ENCODE assay signal across 23 cellular contexts in genomic region chr9:123451011-123451410, GRCh38.
DNase-seq lines count a peak whose midpoint lies in the region; ATAC-seq, FAIRE-seq and TF ChIP-seq lines count a peak whose summit lies in the region.
"Had no signal": no experiment of that assay in that cellular context is flagged by ENCODE, and none has a peak within 500 bp of the region (broad histone marks: within the 10 kb centered on the region; RNA-seq: fewer than 3 reads in every experiment).

No MANE protein-coding gene starts in this region.

- H3K9me3 ChIP-seq in right lobe of liver (no peaks in the 10 kb centered on the region), HepG2 (ENCODE audit: low read length) (no peaks in the 10 kb centered on the region)
- H3K9me3 ChIP-seq: BLaER1, Caco-2, SJCRH30 had no signal

- no peak overlapping the region for H3K4me2 ChIP-seq in HepG2 (ENCODE audit: low read depth, low read length)
- H3K4me2 ChIP-seq: BLaER1 had no signal

- DNase-seq in right lobe of liver (peak in 1 of 3 donors; percentile 58), HepG2 (ENCODE audit: low spot score) (no peak), coronary artery (ENCODE audit: low spot score) (peak; percentile 40), putamen (ENCODE audit: low spot score) (peak; percentile 18), WTC11 (ENCODE audit: low spot score) (no peak), NCI-H1048 (lab: John Stamatoyannopoulos, UW) (no peak)
- DNase-seq in activated CD4-positive, CD25-positive, alpha-beta regulatory T cell treated with anti-CD3 and anti-CD28 coated beads, Interleukin-2, amount 50 U/mL, for 72 hours: no peak
- DNase-seq: Caco-2; CD4-positive, alpha-beta memory T cell; DMS 273 treated with DMSO at 0.1 percent for 48 hours; DMS79 treated with DMSO at 0.1 percent for 48 hours; KBM-7; MM.1S; NCI-H1092; NCI-H1436 treated with DMSO at 0.1 percent for 48 hours; NCI-H1930; NCI-H69; SJCRH30 had no signal

- H3K27me3 ChIP-seq in right lobe of liver (no peaks in the 10 kb centered on the region), HepG2 (ENCODE audit: control insufficient read depth in 1 of 2, insufficient read depth in 2 of 2, low read length in 2 of 2) (no peaks in the 10 kb centered on the region)
- H3K27me3 ChIP-seq: BLaER1, SJCRH30 had no signal

- H3K4me3 ChIP-seq in right lobe of liver (no peak overlapping the region), HepG2 (replicated peaks in 1 of 3; ENCODE audit: insufficient read depth in 1 of 3, low read depth in 2 of 3, low read length in 3 of 3) (no peak overlapping the region), coronary artery (no peak overlapping the region)
- H3K4me3 ChIP-seq: BLaER1, GM12878, SJCRH30 had no signal

- CTCF ChIA-PET in HepG2 (lab: Yijun Ruan, JAX; ENCODE audit: low intra/inter-chr PET ratio, low total read pairs) (no interaction called here), WTC11 (lab: Charles Lee) (no interaction called here)

- no peaks in the 10 kb centered on the region for H3K27me3 Mint-ChIP-seq in WTC11 (ENCODE audit: low read depth)
- H3K27me3 Mint-ChIP-seq: CD4-positive, alpha-beta memory T cell had no signal

- in situ Hi-C loops in HepG2 (cut with HindIII; ENCODE audit: extremely low pct_ligation_motif_present, low pct_unique_long_range_greater_than_20kb): no loop called here

- POLR2A ChIA-PET in HepG2 (lab: Yijun Ruan, JAX): no interaction called here
- POLR2A ChIA-PET in WTC11 (lab: Charles Lee): no interaction called here

- H3K4me3 Mint-ChIP-seq in WTC11: no peak overlapping the region
- H3K4me3 Mint-ChIP-seq: CD4-positive, alpha-beta memory T cell had no signal

- TF ChIP-seq EP300 in HepG2 (IDR thresholded peaks at IDR 0.05; ENCODE audit: low read depth in 2 of 2, low read length in 2 of 2): no peak
- TF ChIP-seq EP300 in HepG2 (CRISPR knock-in tag; IDR thresholded peaks at IDR 0.05; ENCODE audit: borderline replicate concordance): no peak

- H3K36me3 Mint-ChIP-seq in WTC11: no peaks in the 10 kb centered on the region

- H3K27ac Mint-ChIP-seq in WTC11: no peak overlapping the region

- no peak overlapping the region for H3K27ac ChIP-seq in right lobe of liver
- H3K27ac ChIP-seq in HepG2 (ENCODE audit: extremely low read length, insufficient read depth, low read length): no peak overlapping the region
- no peak overlapping the region for H3K27ac ChIP-seq in coronary artery
- H3K27ac ChIP-seq: BLaER1, HL-60, SJCRH30 had no signal

- TF ChIP-seq CTCF in right lobe of liver (IDR thresholded peaks at IDR 0.05) (no peak), HepG2 (CRISPR knock-in tag; IDR thresholded peaks at IDR 0.05) (no peak), coronary artery (IDR thresholded peaks at IDR 0.05) (no peak), WTC11 (IDR thresholded peaks at IDR 0.05) (no peak)

- no peak for TF ChIP-seq POLR2A in right lobe of liver (IDR thresholded peaks at IDR 0.05)
- no peak for TF ChIP-seq POLR2A in HepG2 (IDR thresholded peaks at IDR 0.05; ENCODE audit: insufficient read depth in 1 of 2, low read depth in 2 of 2, low read length in 2 of 2)

- no peaks in the 10 kb centered on the region for H3K79me2 ChIP-seq in HepG2 (ENCODE audit: insufficient read depth, low read length)

- H3K9me3 Mint-ChIP-seq in WTC11: no peaks in the 10 kb centered on the region

- H3K4me1 ChIP-seq in right lobe of liver (no peaks in the 10 kb centered on the region), HepG2 (ENCODE audit: insufficient read depth, low read length) (peaks cover 8% of the 10 kb centered on the region)
- H3K4me1 ChIP-seq: Caco-2 had no signal

- H3K4me1 Mint-ChIP-seq in WTC11: peaks cover 15% of the 10 kb centered on the region
- H3K4me1 Mint-ChIP-seq: CD4-positive, alpha-beta memory T cell had no signal

- H4K20me1 ChIP-seq in HepG2 (ENCODE audit: insufficient read depth, low read length): no peaks in the 10 kb centered on the region
- H4K20me1 ChIP-seq: BLaER1 had no signal

- H3K9ac ChIP-seq in HepG2 (ENCODE audit: insufficient read depth, low read depth, low read length): no peak overlapping the region
- H3K9ac ChIP-seq: BLaER1 had no signal

- TF ChIP-seq RAD21 in HepG2 (CRISPR knock-in tag; IDR thresholded peaks at IDR 0.05): no peak

- BruUV-seq in HepG2 (replicated peaks; lab: Mats Ljungman, UMichigan): no TSS peak

- no peak for FAIRE-seq in HepG2 (lab: Jason Lieb, UNC)
- FAIRE-seq: GM12878, H54 had no signal

- ATAC-seq in right lobe of liver: peak in 3 of 4 donors; percentile 43 to 56 (median 47)
- no peak for ATAC-seq in HepG2
- no peak for ATAC-seq in WTC11
- ATAC-seq: GM12878, Panc1 had no signal

- intact Hi-C loops in right lobe of liver (cut with DNase I): no loop called here
- intact Hi-C loops in HepG2 (cut with micrococcal nuclease; ENCODE audit: unreplicated experiment): no loop called here

- no peak overlapping the region for H2AFZ ChIP-seq in HepG2 (ENCODE audit: low read length)

- H3K36me3 ChIP-seq in right lobe of liver (peaks cover 0 to 3% (median 0%) of the 10 kb centered on the region in 4 donors), HepG2 (replicated peaks in 1 of 2; ENCODE audit: control insufficient read depth in 1 of 2, insufficient read depth in 2 of 2, low read length in 2 of 2) (peaks cover 24 to 33% of the 10 kb centered on the region in 2 experiments)
- H3K36me3 ChIP-seq: SJCRH30 had no signal

- 62% methylated on average over 5 of the region's 5 CpGs for WGBS in right lobe of liver (ENCODE audit: insufficient coverage, low coverage, low lambda C conversion rate, missing lambda C conversion rate)
- WGBS in HepG2 (ENCODE audit: low lambda C conversion rate): 98% methylated on average over 5 of the region's 5 CpGs

TF ChIP-seq in HepG2, 621 proteins besides CTCF, POLR2A, EP300 and RAD21 (continues in another document):
- TF ChIP-seq, protein P1, sequence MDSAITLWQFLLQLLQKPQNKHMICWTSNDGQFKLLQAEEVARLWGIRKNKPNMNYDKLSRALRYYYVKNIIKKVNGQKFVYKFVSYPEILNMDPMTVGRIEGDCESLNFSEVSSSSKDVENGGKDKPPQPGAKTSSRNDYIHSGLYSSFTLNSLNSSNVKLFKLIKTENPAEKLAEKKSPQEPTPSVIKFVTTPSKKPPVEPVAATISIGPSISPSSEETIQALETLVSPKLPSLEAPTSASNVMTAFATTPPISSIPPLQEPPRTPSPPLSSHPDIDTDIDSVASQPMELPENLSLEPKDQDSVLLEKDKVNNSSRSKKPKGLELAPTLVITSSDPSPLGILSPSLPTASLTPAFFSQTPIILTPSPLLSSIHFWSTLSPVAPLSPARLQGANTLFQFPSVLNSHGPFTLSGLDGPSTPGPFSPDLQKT (CRISPR knock-in tag; IDR thresholded peaks at IDR 0.05; ENCODE audit: borderline replicate concordance): no peak
- TF ChIP-seq, protein P2, sequence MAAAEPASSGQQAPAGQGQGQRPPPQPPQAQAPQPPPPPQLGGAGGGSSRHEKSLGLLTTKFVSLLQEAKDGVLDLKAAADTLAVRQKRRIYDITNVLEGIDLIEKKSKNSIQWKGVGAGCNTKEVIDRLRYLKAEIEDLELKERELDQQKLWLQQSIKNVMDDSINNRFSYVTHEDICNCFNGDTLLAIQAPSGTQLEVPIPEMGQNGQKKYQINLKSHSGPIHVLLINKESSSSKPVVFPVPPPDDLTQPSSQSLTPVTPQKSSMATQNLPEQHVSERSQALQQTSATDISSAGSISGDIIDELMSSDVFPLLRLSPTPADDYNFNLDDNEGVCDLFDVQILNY (CRISPR knock-in tag; conservative IDR thresholded peaks at IDR 0.05): no peak
- no peak for TF ChIP-seq ZNF761 (CRISPR knock-in tag; conservative IDR thresholded peaks at IDR 0.05)
- no peak for TF ChIP-seq U2AF1 (optimal IDR thresholded peaks at IDR 0.05; ENCODE audit: low read depth, low read length)

TF ChIP-seq in WTC11, 78 proteins besides CTCF, POLR2A, EP300 and RAD21 (continues in another document):
- TF ChIP-seq, protein P3, sequence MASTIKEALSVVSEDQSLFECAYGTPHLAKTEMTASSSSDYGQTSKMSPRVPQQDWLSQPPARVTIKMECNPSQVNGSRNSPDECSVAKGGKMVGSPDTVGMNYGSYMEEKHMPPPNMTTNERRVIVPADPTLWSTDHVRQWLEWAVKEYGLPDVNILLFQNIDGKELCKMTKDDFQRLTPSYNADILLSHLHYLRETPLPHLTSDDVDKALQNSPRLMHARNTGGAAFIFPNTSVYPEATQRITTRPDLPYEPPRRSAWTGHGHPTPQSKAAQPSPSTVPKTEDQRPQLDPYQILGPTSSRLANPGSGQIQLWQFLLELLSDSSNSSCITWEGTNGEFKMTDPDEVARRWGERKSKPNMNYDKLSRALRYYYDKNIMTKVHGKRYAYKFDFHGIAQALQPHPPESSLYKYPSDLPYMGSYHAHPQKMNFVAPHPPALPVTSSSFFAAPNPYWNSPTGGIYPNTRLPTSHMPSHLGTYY (CRISPR knock-in tag; IDR thresholded peaks at IDR 0.05): no peak
- TF ChIP-seq ATF2 (CRISPR knock-in tag; IDR thresholded peaks at IDR 0.05; ENCODE audit: borderline replicate concordance, low read depth): no peak

Comparison
In these comparisons a context has a peak if more than half of its experiments do, and no peak if none do; other contexts are left out.
1. ATAC-seq: peak in right lobe of liver (3 of 4); none in HepG2 (single experiment) and WTC11 (single experiment).
2. DNase-seq: peak in coronary artery (single experiment) and putamen (single experiment); none in HepG2 (single experiment), WTC11 (single experiment), activated CD4-positive, CD25-positive, alpha-beta regulatory T cell treated with anti-CD3 and anti-CD28 coated beads, Interleukin-2, amount 50 U/mL, for 72 hours (single experiment) and NCI-H1048 (single experiment).